In the genomic region with DNA sequence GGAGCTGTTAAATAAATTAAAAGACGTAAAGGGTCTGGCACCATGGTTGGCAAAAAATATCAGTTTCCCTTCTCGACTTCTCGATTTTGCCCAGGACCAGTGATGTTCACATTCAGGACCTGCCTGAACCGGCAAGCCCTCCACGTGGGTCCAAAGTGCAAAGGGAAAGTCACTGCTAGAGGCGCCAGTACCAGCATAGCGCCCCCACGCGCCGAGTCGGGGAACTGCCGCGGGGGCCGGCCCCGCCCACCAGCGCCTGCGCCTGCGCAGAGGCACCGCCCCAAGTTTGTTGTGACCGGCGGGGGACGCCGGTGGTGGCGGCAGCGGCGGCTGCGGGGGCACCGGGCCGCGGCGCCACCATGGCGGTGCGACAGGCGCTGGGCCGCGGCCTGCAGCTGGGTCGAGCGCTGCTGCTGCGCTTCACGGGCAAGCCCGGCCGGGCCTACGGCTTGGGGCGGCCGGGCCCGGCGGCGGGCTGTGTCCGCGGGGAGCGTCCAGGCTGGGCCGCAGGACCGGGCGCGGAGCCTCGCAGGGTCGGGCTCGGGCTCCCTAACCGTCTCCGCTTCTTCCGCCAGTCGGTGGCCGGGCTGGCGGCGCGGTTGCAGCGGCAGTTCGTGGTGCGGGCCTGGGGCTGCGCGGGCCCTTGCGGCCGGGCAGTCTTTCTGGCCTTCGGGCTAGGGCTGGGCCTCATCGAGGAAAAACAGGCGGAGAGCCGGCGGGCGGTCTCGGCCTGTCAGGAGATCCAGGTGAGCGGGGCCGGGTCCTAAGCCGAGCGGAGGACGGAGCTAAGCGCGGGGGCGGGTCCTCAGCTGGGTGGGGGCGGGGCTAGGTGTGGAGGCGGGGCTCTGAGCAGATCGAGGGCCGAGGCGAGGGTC, we compare ENCODE assay signal across 8 cellular contexts. TPM values are rescaled to one million over a fixed set of nuclear protein-coding genes. Genes with fewer than 3 reads are reported as not detected.
DNase-seq lines count a peak whose midpoint lies in the region; ATAC-seq and TF ChIP-seq lines count a peak whose summit lies in the region.

A gene (plus strand): TSS at position 269 of the 875 bp plus-strand sequence. CDS start 91 bp downstream, at position 360.

- TF ChIP-seq CTCF in GM13976 (IDR thresholded peaks at IDR 0.05; ENCODE audit: borderline replicate concordance, control extremely low read depth, extremely low read depth, insufficient read depth, missing control alignments): peak; percentile 99
- peak; percentile 98 to 99 for TF ChIP-seq CTCF in left lung (IDR thresholded peaks at IDR 0.05)

- intact Hi-C loops in left lung (cut with DNase I): loop anchor here in 1 of 2 donors (10.0 kb wide), 1 partner anchor 59 kb away; no protein-coding TSS in a partner anchor

- H3K36me3 ChIP-seq in left lung: peaks cover 0 to 16% of the 10 kb centered on the region in 2 donors

- in situ Hi-C loops in GM13976 (cut with MboI; ENCODE audit: low sequenced_read_pairs, unreplicated experiment): no loop called here

- peak; percentile 92 for DNase-seq in GM13976 (ENCODE audit: low spot score)
- DNase-seq in NCI-H510A (lab: John Stamatoyannopoulos, UW): peak; percentile 92
- DNase-seq in activated CD4-positive, alpha-beta T cell treated with anti-CD3 and anti-CD28 coated beads, Interleukin-2, amount 50 U/mL, for 4 hours: peak; percentile 74 to 77
- peak; percentile 79 for DNase-seq in dermis blood vessel endothelial cell
- DNase-seq in left lung: peak; percentile 82 to 96
- peak; percentile 73 for DNase-seq in stimulated activated CD4-positive, alpha-beta T cell treated with anti-CD3 and anti-CD28 coated beads, Interleukin-2, amount 100 ng/mL, for 4 hours (ENCODE audit: low read depth)

- ATAC-seq in HG03159 (IDR thresholded peaks at IDR 0.05; ENCODE audit: unreplicated experiment) (peak; percentile 51), left lung (peak; percentile 97), GM18870 (IDR thresholded peaks at IDR 0.05; ENCODE audit: unreplicated experiment) (no peak)

- peaks cover 0 to 10% of the 10 kb centered on the region in 2 donors for H3K27me3 ChIP-seq in left lung

- H3K4me3 ChIP-seq in left lung: peak within 1 kb of the TSS; percentile 90 to 96

- H3K4me1 ChIP-seq in left lung: peaks cover 0 to 15% of the 10 kb centered on the region in 2 donors

- H3K27ac ChIP-seq in left lung: peak within 1 kb of the TSS; percentile 85 to 97

- peaks cover 0 to 4% of the 10 kb centered on the region in 2 donors for H3K9me3 ChIP-seq in left lung

RNA-seq across cellular contexts. Expression of the gene that starts here (rescaled TPM):
- total RNA-seq in dermis blood vessel endothelial cell (67.1 and 106 TPM in 2 replicates), left lung (10 to 100 TPM; 39.1 to 56.3 TPM)
